Comparison of ENCODE assay signal across 9 cellular contexts in the genomic region with DNA sequence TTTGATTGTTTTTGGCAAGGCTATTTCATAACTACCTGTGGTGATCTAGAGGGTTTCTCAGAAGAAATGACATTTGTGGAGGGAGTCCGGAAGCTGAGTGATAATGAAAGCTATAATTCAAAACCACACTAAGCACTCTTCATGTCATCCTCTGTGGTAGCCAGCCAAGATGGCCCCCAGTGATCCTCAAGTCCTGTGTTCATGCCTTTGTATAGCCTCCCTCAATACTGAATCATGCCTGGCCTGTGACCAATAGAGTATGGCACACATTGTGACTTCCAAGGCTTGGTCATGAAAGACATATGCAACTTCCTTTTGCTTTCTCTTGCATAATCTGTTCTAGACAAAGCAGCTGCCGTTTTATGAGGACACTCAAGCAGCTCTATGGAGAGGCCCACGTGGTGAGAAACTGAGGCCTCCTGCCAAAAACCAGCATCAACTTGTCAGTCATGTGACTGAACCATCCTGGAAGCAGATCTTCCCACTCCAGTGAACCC.
A peak's percentile ranks its signal among the peaks of the same experiment; 100 is the strongest.
DNase-seq lines count a peak whose midpoint lies in the region; ATAC-seq, FAIRE-seq and TF ChIP-seq lines count a peak whose summit lies in the region.
"Had no signal": no experiment of that assay in that cellular context is flagged by ENCODE, and none has a peak within 500 bp of the region (broad histone marks: within the 10 kb centered on the region; RNA-seq: fewer than 3 reads in every experiment).

No MANE protein-coding gene starts in this region.

- no peaks in the 10 kb centered on the region for H3K36me3 ChIP-seq in GM06990 (ENCODE audit: control insufficient read depth, insufficient read depth, low read length)

- no peak for FAIRE-seq in HTR-8/SVneo (lab: Jason Lieb, UNC)

- TF ChIP-seq CTCF in GM06990 (IDR thresholded peaks at IDR 0.05; ENCODE audit: insufficient read depth, low read length, poor library complexity, severe bottlenecking), result no peak
- TF ChIP-seq CTCF in fibroblast of pulmonary artery (IDR thresholded peaks at IDR 0.05; ENCODE audit: low read length, missing control alignments), result no peak

- H3K27me3 ChIP-seq in GM06990 (replicated peaks; ENCODE audit: control insufficient read depth, insufficient read depth, low read length), result no peaks in the 10 kb centered on the region

- peak; percentile 48 for DNase-seq in GM06990 (ENCODE audit: extremely low read depth, insufficient read length)
- DNase-seq in T-helper 2 cell, result peak in 3 of 5 experiments; percentile 12 to 95 (median 23)
- DNase-seq in fibroblast of pulmonary artery (ENCODE audit: low read depth), result peak; percentile 95
- peak; percentile 35 to 41 for DNase-seq in stimulated activated CD4-positive, alpha-beta T cell treated with anti-CD3 and anti-CD28 coated beads, Interleukin-2, amount 100 ng/mL, for 48 hours
- no peak for DNase-seq in HTR-8/SVneo (ENCODE audit: insufficient read length, low spot score)
- DNase-seq in 8988T, result no peak

- H3K4me3 ChIP-seq in GM06990 (replicated peaks; ENCODE audit: low read depth, low read length) (no peak overlapping the region), fibroblast of pulmonary artery (replicated peaks; ENCODE audit: low read depth, low read length) (no peak overlapping the region)

- ATAC-seq in GM21423 (IDR thresholded peaks at IDR 0.05; ENCODE audit: unreplicated experiment) (peak; percentile 99), HG03575 (IDR thresholded peaks at IDR 0.05; ENCODE audit: extremely low read depth, insufficient number of reproducible peaks, low FRiP score, unreplicated experiment) (peak; percentile 82)
- ATAC-seq: Panc1 had no signal

Comparison
In these comparisons a context has a peak if more than half of its experiments do, and no peak if none do; other contexts are left out.
1. DNase-seq: peak in GM06990 (single experiment), T-helper 2 cell (3 of 5), fibroblast of pulmonary artery (single experiment) and stimulated activated CD4-positive, alpha-beta T cell treated with anti-CD3 and anti-CD28 coated beads, Interleukin-2, amount 100 ng/mL, for 48 hours (2 of 2); none in HTR-8/SVneo (single experiment) and 8988T (single experiment).